ENCODE assay signal across 27 cellular contexts in the genomic region with DNA sequence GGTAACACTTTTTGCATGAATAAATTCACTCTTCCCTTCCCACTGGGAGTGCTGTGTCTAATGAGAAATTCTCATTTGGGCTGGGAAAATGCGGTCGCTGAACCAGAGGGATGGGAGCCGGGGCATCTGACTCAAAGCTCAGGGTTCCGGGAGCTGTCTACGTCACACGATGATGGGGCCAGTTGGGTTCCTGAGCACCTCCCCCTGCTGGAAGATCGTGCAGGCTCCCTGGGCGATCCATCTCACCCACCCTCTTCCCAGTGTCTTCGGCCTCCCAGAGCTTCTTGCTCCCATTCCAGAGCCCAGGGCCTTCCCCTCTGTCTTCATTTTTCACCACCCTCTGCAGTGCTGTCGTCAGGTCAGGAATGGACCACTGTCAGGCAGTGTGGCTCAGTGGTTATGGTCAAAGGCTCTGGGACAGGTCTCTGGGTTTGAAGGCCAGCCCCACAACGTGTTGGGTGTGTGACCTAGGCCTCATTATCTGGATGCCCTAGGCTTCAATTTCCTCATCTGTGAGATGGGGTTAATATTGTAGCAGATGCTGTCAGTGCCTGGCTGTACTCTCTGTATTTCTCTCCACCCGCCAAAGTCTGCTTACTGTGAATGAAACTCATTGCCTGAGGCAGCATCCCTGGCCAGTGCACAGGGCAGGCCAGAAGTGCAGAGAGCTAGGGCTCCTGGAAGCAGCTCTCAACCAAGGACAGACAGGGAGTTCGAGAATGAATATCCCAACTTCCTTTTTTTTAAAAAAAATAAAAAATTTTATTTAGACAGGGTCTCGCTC. TPM values are rescaled to one million over a fixed set of nuclear protein-coding genes. Genes with fewer than 3 reads are reported as not detected.
DNase-seq lines count a peak whose midpoint lies in the region; ATAC-seq, FAIRE-seq and TF ChIP-seq lines count a peak whose summit lies in the region.
"Had no signal": no experiment of that assay in that cellular context is flagged by ENCODE, and none has a peak within 500 bp of the region (broad histone marks: within the 10 kb centered on the region; RNA-seq: fewer than 3 reads in every experiment).

No MANE protein-coding gene starts in this region.

- no peaks in the 10 kb centered on the region for H3F3A ChIP-seq in SK-N-SH (replicated peaks; ENCODE audit: insufficient read depth)

- TF ChIP-seq RAD21 in SK-N-SH (IDR thresholded peaks at IDR 0.05; ENCODE audit: low read length): peak; percentile 24; the same call in 1 of the 2 replicates
- TF ChIP-seq RAD21 in HCT116 (IDR thresholded peaks at IDR 0.05; ENCODE audit: low read depth): no peak
- TF ChIP-seq RAD21 in K562 (CRISPR knock-in tag; conservative IDR thresholded peaks at IDR 0.05 in 1 of 2, IDR thresholded peaks at IDR 0.05 in 1 of 2): no peak

- POLR2A ChIA-PET in SK-N-SH (lab: Yijun Ruan, JAX) (interaction anchor here (0.7 to 1.7 kb wide), 5 partner anchors 10 to 205 kb away, joined by 3 to 6 read pairs (median 3); no protein-coding TSS in a partner anchor), HCT116 (lab: Charles Lee) (no interaction called here), K562 (lab: Yijun Ruan, JAX) (interaction anchor here (0.6 kb wide), 1 partner anchor 91 kb away, joined by 3 read pairs; no protein-coding TSS in a partner anchor), OCI-LY7 (lab: Charles Lee) (no interaction called here)

- H3K36me3 ChIP-seq in SK-N-SH (replicated peaks in 1 of 2; ENCODE audit: control insufficient read depth in 1 of 2, insufficient read depth in 2 of 2, low read length in 1 of 2): no peaks in the 10 kb centered on the region
- no peaks in the 10 kb centered on the region for H3K36me3 ChIP-seq in HCT116 (ENCODE audit: control insufficient read depth in 1 of 2, insufficient read depth in 2 of 2, low read length in 2 of 2)
- H3K36me3 ChIP-seq in K562 (ENCODE audit: control insufficient read depth, insufficient read depth, low read length): no peaks in the 10 kb centered on the region
- no peaks in the 10 kb centered on the region for H3K36me3 ChIP-seq in OCI-LY7 (ENCODE audit: insufficient read depth, low read length)
- H3K36me3 ChIP-seq: BLaER1, MG63 had no signal

- CTCF ChIA-PET in SK-N-SH (lab: Yijun Ruan, JAX): interaction anchor here (0.8 to 3.5 kb wide), 12 partner anchors 10 to 745 kb away, joined by 3 to 19 read pairs (median 4); no protein-coding TSS in a partner anchor
- CTCF ChIA-PET in HCT116 (lab: Charles Lee): interaction anchor here (1.5 kb wide), 1 partner anchor 9 kb away, joined by 3 read pairs; no protein-coding TSS in a partner anchor
- CTCF ChIA-PET in K562 (lab: Yijun Ruan, JAX; ENCODE audit: low intra/inter-chr PET ratio): no interaction called here
- CTCF ChIA-PET in OCI-LY7 (lab: Charles Lee; ENCODE audit: unreplicated experiment): no interaction called here

- H3K27me3 ChIP-seq in SK-N-SH (ENCODE audit: insufficient read depth) (no peaks in the 10 kb centered on the region), HCT116 (ENCODE audit: insufficient read depth, low read length) (no peaks in the 10 kb centered on the region; the same call in 1 of the 2 replicates), K562 (ENCODE audit: control insufficient read depth in 2 of 2, insufficient read depth in 2 of 2, low read length in 2 of 2) (peaks cover 0 to 24% of the 10 kb centered on the region in 2 experiments; a peak in 3 of 5 replicates)
- H3K27me3 ChIP-seq: BLaER1, MG63 had no signal

- peak; percentile 55 for DNase-seq in SK-N-SH
- no peak for DNase-seq in HCT116 (ENCODE audit: low read depth, low spot score)
- DNase-seq in K562 (ENCODE audit: extremely low read depth in 1 of 4, low spot score in 3 of 4): peak; percentile 15 to 48 (median 38)
- no peak for DNase-seq in stimulated activated CD4-positive, alpha-beta T cell treated with anti-CD3 and anti-CD28 coated beads, Interleukin-1b, Interleukin-23, amount 100 ng/mL, for 48 hours
- no peak for DNase-seq in OCI-LY7 (ENCODE audit: low spot score)
- DNase-seq in cerebellum (ENCODE audit: low spot score): no peak
- DNase-seq: CD4-positive, CD25-positive, alpha-beta regulatory T cell; DMS153; GOT3; HFFc6; KBM-7; MG63; NCI-H1105 treated with DMSO at 0.1 percent for 48 hours; NCI-H146; NCI-H2107; NCI-H524 treated with DMSO at 0.1 percent for 48 hours; NCI-H774; SHP77 had no signal

- in situ Hi-C loops in K562 (cut with MboI): no loop called here

- TF ChIP-seq CTCF in SK-N-SH (IDR thresholded peaks at IDR 0.05): no peak
- TF ChIP-seq CTCF in HCT116 (IDR thresholded peaks at IDR 0.05 in 2 of 3, conservative IDR thresholded peaks at IDR 0.05 in 1 of 3; ENCODE audit: borderline replicate concordance in 1 of 3, insufficient read depth in 1 of 3, low read depth in 2 of 3, low read length in 2 of 3): no peak; a peak in 1 of 6 replicates
- 0 out of 6 replicates have a peak, but pooled peaks of 1 of the 3 experiments have one; percentile 4 for TF ChIP-seq CTCF in K562 (IDR thresholded peaks at IDR 0.05 in 2 of 3, conservative IDR thresholded peaks at IDR 0.05 in 1 of 3; ENCODE audit: insufficient read depth in 2 of 3, low read depth in 1 of 3, low read length in 3 of 3)
- no peak for TF ChIP-seq CTCF in OCI-LY7 (conservative IDR thresholded peaks at IDR 0.05; ENCODE audit: low read length)

- H3K9me2 ChIP-seq in SK-N-SH (no peaks in the 10 kb centered on the region), HCT116 (ENCODE audit: insufficient read depth) (no peaks in the 10 kb centered on the region), OCI-LY7 (ENCODE audit: insufficient read depth, low read length) (no peaks in the 10 kb centered on the region)

- TF ChIP-seq EP300 in SK-N-SH (IDR thresholded peaks at IDR 0.05; ENCODE audit: borderline replicate concordance in 1 of 2, low read depth in 1 of 2, low read length in 1 of 2) (peak in 1 of 2 experiments; percentile 66; a peak in 2 of 4 replicates), K562 (IDR thresholded peaks at IDR 0.05; ENCODE audit: low read length) (no peak)

- no peaks in the 10 kb centered on the region for H3K9me1 ChIP-seq in K562 (ENCODE audit: control insufficient read depth, insufficient read depth, low read length)

- intact Hi-C loops in HCT116 (cut with micrococcal nuclease): no loop called here
- intact Hi-C loops in K562 (cut with micrococcal nuclease): no loop called here
- intact Hi-C loops in OCI-LY7 (cut with micrococcal nuclease; ENCODE audit: unreplicated experiment): no loop called here

- H3K27ac ChIP-seq in SK-N-SH (ENCODE audit: low read depth in 2 of 2, low read length in 1 of 2): peak overlapping the region in 1 of 2 experiments; percentile 92; a peak in 2 of 4 replicates
- no peak overlapping the region for H3K27ac ChIP-seq in HCT116 (ENCODE audit: low read depth, low read length)
- no peak overlapping the region for H3K27ac ChIP-seq in K562 (ENCODE audit: extremely low read depth, low read depth, low read length)
- H3K27ac ChIP-seq in OCI-LY7 (ENCODE audit: low read depth, low read length, poor library complexity, severe bottlenecking): no peak overlapping the region
- H3K27ac ChIP-seq: BLaER1, RWPE1, SK-N-MC had no signal

- 40% methylated on average over 14 of the region's 14 CpGs for WGBS in SK-N-SH (ENCODE audit: low lambda C conversion rate)
- 2% methylated on average over 14 of the region's 14 CpGs for WGBS in K562 (ENCODE audit: insufficient coverage, low coverage, missing lambda C conversion rate)

- H4K20me1 ChIP-seq in SK-N-SH (ENCODE audit: insufficient read depth): no peaks in the 10 kb centered on the region
- H4K20me1 ChIP-seq in HCT116 (ENCODE audit: insufficient read depth): no peaks in the 10 kb centered on the region
- peaks cover 3% of the 10 kb centered on the region; the same call in 1 of the 2 replicates for H4K20me1 ChIP-seq in K562 (replicated peaks; ENCODE audit: control insufficient read depth, insufficient read depth, low read length)
- H4K20me1 ChIP-seq in OCI-LY7 (ENCODE audit: insufficient read depth, low read length): no peaks in the 10 kb centered on the region
- H4K20me1 ChIP-seq: BLaER1 had no signal

- H3K9me3 ChIP-seq in SK-N-SH: no peaks in the 10 kb centered on the region
- H3K9me3 ChIP-seq in HCT116 (ENCODE audit: control insufficient read depth in 1 of 2, insufficient read depth in 1 of 2, low read depth in 1 of 2, low read length in 2 of 2): no peaks in the 10 kb centered on the region
- no peaks in the 10 kb centered on the region for H3K9me3 ChIP-seq in K562 (replicated peaks; ENCODE audit: control insufficient read depth, insufficient read depth, low read depth, low read length)
- no peaks in the 10 kb centered on the region for H3K9me3 ChIP-seq in OCI-LY7 (ENCODE audit: low read length)
- H3K9me3 ChIP-seq: BLaER1, MG63 had no signal

- RAD21 ChIA-PET in HCT116 (lab: Charles Lee; ENCODE audit: low non-redundant PET in 1 of 2, low total read pairs in 2 of 2, uncharacterized antibody in 2 of 2, unreplicated experiment in 2 of 2): no interaction called here

- H3K79me2 ChIP-seq in SK-N-SH (ENCODE audit: insufficient read depth) (no peaks in the 10 kb centered on the region), HCT116 (ENCODE audit: insufficient read depth, low read length) (no peaks in the 10 kb centered on the region), K562 (ENCODE audit: control insufficient read depth, insufficient read depth, low read length) (no peaks in the 10 kb centered on the region), OCI-LY7 (ENCODE audit: insufficient read depth, low read depth, low read length) (no peaks in the 10 kb centered on the region)

- H3K9ac ChIP-seq in SK-N-SH (no peak overlapping the region), HCT116 (ENCODE audit: low read length) (no peak overlapping the region), K562 (ENCODE audit: insufficient read depth in 1 of 2, low read depth in 2 of 2, low read length in 2 of 2) (no peak overlapping the region)
- H3K9ac ChIP-seq: BLaER1 had no signal

- ATAC-seq in SK-N-SH treated with all-trans-retinoic acid at 6 μM for 48 hours (no peak), HCT116 (peak; percentile 53; the same call in 1 of the 2 replicates), K562 (peak; percentile 61; the same call in 1 of the 3 replicates), GM19395 (IDR thresholded peaks at IDR 0.05; ENCODE audit: unreplicated experiment) (no peak)

- H2AFZ ChIP-seq in SK-N-SH (ENCODE audit: low read depth): no peak overlapping the region
- no peak overlapping the region for H2AFZ ChIP-seq in HCT116 (ENCODE audit: low read depth, low read length, poor library complexity, severe bottlenecking)
- H2AFZ ChIP-seq in K562 (ENCODE audit: low read depth, low read length): no peak overlapping the region
- no peak overlapping the region for H2AFZ ChIP-seq in OCI-LY7 (ENCODE audit: low read length)

- TF ChIP-seq POLR2A in HCT116 (IDR thresholded peaks at IDR 0.05; ENCODE audit: borderline replicate concordance, extremely low read depth, insufficient read depth, insufficient read length) (no peak), K562 (conservative IDR thresholded peaks at IDR 0.05) (no peak)

- no peak overlapping the region for H3K4me3 ChIP-seq in SK-N-SH (ENCODE audit: low read depth in 2 of 2, low read length in 1 of 2)
- H3K4me3 ChIP-seq in HCT116 (replicated peaks in 1 of 2; ENCODE audit: low read depth in 1 of 2, low read length in 2 of 2): no peak overlapping the region
- H3K4me3 ChIP-seq in K562: no peak overlapping the region
- no peak overlapping the region for H3K4me3 ChIP-seq in OCI-LY7 (ENCODE audit: low read depth, low read length, poor library complexity, severe bottlenecking)
- H3K4me3 ChIP-seq: BLaER1, MG63, SK-N-MC had no signal

- BruUV-seq in HCT116 (replicated peaks; lab: Mats Ljungman, UMichigan) (no TSS peak), K562 (replicated peaks; lab: Mats Ljungman, UMichigan) (no TSS peak), OCI-LY7 (replicated peaks; lab: Mats Ljungman, UMichigan) (no TSS peak)

- no peak for FAIRE-seq in K562 (lab: Jason Lieb, UNC)
- FAIRE-seq: G401.6 had no signal

- H3K4me1 ChIP-seq in SK-N-SH (ENCODE audit: control insufficient read depth in 1 of 2, insufficient read depth in 2 of 2, low read depth in 1 of 2, low read length in 1 of 2) (peaks cover 0 to 70% of the 10 kb centered on the region in 2 experiments; a peak in 1 of 4 replicates), HCT116 (ENCODE audit: control insufficient read depth in 1 of 2, insufficient read depth in 2 of 2, low read length in 2 of 2) (no peaks in the 10 kb centered on the region), K562 (replicated peaks in 1 of 2; ENCODE audit: control insufficient read depth in 2 of 2, insufficient read depth in 2 of 2, low read length in 2 of 2) (no peaks in the 10 kb centered on the region), OCI-LY7 (ENCODE audit: insufficient read depth, low read length, poor library complexity, severe bottlenecking) (no peaks in the 10 kb centered on the region)

- H3K4me2 ChIP-seq in SK-N-SH (no peak overlapping the region), HCT116 (ENCODE audit: low read length) (no peak overlapping the region), K562 (ENCODE audit: insufficient read depth, low read length) (no peak overlapping the region), OCI-LY7 (ENCODE audit: low read length) (no peak overlapping the region)
- H3K4me2 ChIP-seq: BLaER1 had no signal

RNA-seq across cellular contexts. Expression of a gene that starts 31.8 kb away (rescaled TPM):
- polyA plus RNA-seq in SK-N-SH (2012; rRNA removed) (not detected in 2 replicates), K562 (2011; rRNA removed) (not detected in 2 replicates), K562 (2014; fragmentation: Illumina TruSeq; extraction: Trizol) (not detected in 2 replicates), K562 (2014; fragmentation: Nextera tagmentation; extraction: Ambion mirVana) (not detected), K562 (2014; rRNA removed) (not detected in 2 replicates)
- polyA plus RNA-seq in SK-N-SH (2012; cell fraction: cytosol; rRNA removed): not detected in 2 replicates
- not detected in 2 replicates for polyA plus RNA-seq in SK-N-SH (2012; cell fraction: nucleus; rRNA removed)
- total RNA-seq in HCT116 (2021; ENCODE audit: unreplicated experiment) (not detected), K562 (2014; rRNA removed) (not detected in 2 replicates), K562 (2014; rRNA removed; fragmentation: Illumina TruSeq; extraction: Trizol) (not detected in 2 replicates), K562 (2015; rRNA removed; fragmentation: Illumina TruSeq; extraction: Trizol) (not detected in 2 replicates), K562 (2021) (not detected in 2 replicates), OCI-LY7 (2022) (0.17 TPM in 1 of 2 replicates, not detected in the other), cerebellum (17.3 TPM)
- not detected in 2 replicates for polyA plus RNA-seq in HCT116 (2012)
- total RNA-seq in K562 (2011; cell fraction: chromatin; rRNA removed; ENCODE audit: low replicate concordance): not detected in 2 replicates
- total RNA-seq in K562 (2011; cell fraction: nucleolus; rRNA removed): not detected in 2 replicates
- not detected in 2 replicates for total RNA-seq in K562 (2011; cell fraction: nucleoplasm; rRNA removed)
- polyA plus RNA-seq in K562 (2011; cell fraction: cytosol; rRNA removed): not detected in 2 replicates
- polyA plus RNA-seq in K562 (2011; cell fraction: nucleus; rRNA removed): not detected in 2 replicates
- polyA plus RNA-seq in K562 (2012): not detected in 2 replicates
- not detected in 2 replicates for polyA minus RNA-seq in K562 (2011; rRNA and poly(A)+ RNA removed)
- not detected in 2 replicates for polyA minus RNA-seq in K562 (2011; cell fraction: cytosol; rRNA and poly(A)+ RNA removed)
- polyA minus RNA-seq in K562 (2011; cell fraction: nucleus; rRNA and poly(A)+ RNA removed): not detected in 2 replicates
- not detected in 2 replicates for total RNA-seq in OCI-LY7 (2014; rRNA removed; shearing (Covaris generic))
- total RNA-seq: A172; CD4-positive, CD25-positive, alpha-beta regulatory T cell; HFFc6; HT1080; LHCN-M2 had no signal
- polyA plus RNA-seq: CD4-positive, CD25-positive, alpha-beta regulatory T cell had no signal

Comparison
In these comparisons a context has a peak if more than half of its experiments do, and no peak if none do; other contexts are left out.
1. DNase-seq: peak in SK-N-SH (single experiment) and K562 (4 of 4); none in HCT116 (single experiment), stimulated activated CD4-positive, alpha-beta T cell treated with anti-CD3 and anti-CD28 coated beads, Interleukin-1b, Interleukin-23, amount 100 ng/mL, for 48 hours (single experiment), OCI-LY7 (single experiment) and cerebellum (single experiment).
2. ATAC-seq: peak in HCT116 (single experiment) and K562 (single experiment); none in SK-N-SH treated with all-trans-retinoic acid at 6 μM for 48 hours (single experiment) and GM19395 (single experiment).
3. RNA of a gene that starts 31.8 kb away (total RNA-seq): 17.3 TPM in cerebellum (single experiment); 0.17 TPM in OCI-LY7, not detected in HCT116 (single experiment) and not detected in K562; every median in the first group is over 10 times any median in the second.
4. CTCF ChIA-PET loops: an anchor here in SK-N-SH (0.8 to 3.5 kb wide) and HCT116 (1.5 kb wide); none called in K562 and OCI-LY7.
5. POLR2A ChIA-PET loops: an anchor here in SK-N-SH (0.7 to 1.7 kb wide) and K562 (0.6 kb wide); none called in HCT116 and OCI-LY7.